9 cellular contexts compared by ENCODE assay signal in the genomic region with DNA sequence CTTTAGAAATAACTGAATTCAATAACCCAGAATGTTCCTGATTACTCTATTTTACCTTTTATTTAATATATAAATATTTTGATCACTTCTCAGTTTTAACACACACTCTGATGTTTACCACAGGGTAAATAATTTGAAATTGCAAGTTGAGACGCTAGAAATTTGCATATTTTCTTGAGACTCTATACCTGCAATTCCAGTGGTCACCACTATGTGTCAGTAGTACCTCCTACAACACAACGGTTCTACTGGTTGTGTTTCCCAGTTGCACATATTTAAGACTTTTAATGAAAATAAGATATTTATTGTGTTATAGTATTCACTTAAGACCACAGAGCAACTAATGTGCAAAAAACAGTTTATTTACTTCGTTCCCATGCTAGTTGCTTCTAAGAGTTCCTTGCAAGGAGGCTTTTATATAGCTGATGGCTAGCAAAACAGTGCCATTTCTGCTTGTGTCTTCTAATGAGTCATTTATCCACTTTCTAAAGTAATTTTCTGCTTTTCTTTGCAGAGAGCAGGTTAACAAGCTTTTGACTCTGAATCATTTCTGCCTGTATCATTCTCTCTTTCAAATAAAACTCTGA.
DNase-seq lines count a peak whose midpoint lies in the region; ATAC-seq and TF ChIP-seq lines count a peak whose summit lies in the region.
"Had no signal": no experiment of that assay in that cellular context is flagged by ENCODE, and none has a peak within 500 bp of the region (broad histone marks: within the 10 kb centered on the region; RNA-seq: fewer than 3 reads in every experiment).

No MANE protein-coding gene starts in this region.

- H3K4me1 ChIP-seq in esophagus squamous epithelium = peaks cover 0 to 14% (median 0%) of the 10 kb centered on the region in 3 donors
- no peaks in the 10 kb centered on the region for H3K4me1 ChIP-seq in smooth muscle cell (ENCODE audit: low read depth)

- H3F3A ChIP-seq in smooth muscle cell (ENCODE audit: low read depth) = no peaks in the 10 kb centered on the region

- intact Hi-C loops in esophagus squamous epithelium (cut with DNase I) = no loop called here

- DNase-seq in NCI-H82 (lab: John Stamatoyannopoulos, UW) = peak; percentile 43
- no peak for DNase-seq in NCI-H82 treated with DMSO at 0.1 percent for 48 hours (lab: John Stamatoyannopoulos, UW; ENCODE audit: unreplicated experiment)
- peak; percentile 1 to 66 for DNase-seq in NCI-H526 (lab: John Stamatoyannopoulos, UW)
- DNase-seq in esophagus squamous epithelium (lab: John Stamatoyannopoulos, UW) = no peak
- no peak for DNase-seq in smooth muscle cell (lab: John Stamatoyannopoulos, UW; ENCODE audit: unreplicated experiment)
- DNase-seq in NCI-H1436 (lab: John Stamatoyannopoulos, UW) = no peak
- DNase-seq in activated CD4-positive, alpha-beta T cell treated with anti-CD3 and anti-CD28 coated beads, Interleukin-2, amount 50 U/mL, for 4 hours = no peak
- DNase-seq: KG1 had no signal

- H3K4me2 ChIP-seq in smooth muscle cell = no peak overlapping the region

- 53 to 58% methylated on average over 3 of the region's 3 CpGs for WGBS in esophagus squamous epithelium, 2 donors
- WGBS in smooth muscle cell (ENCODE audit: low lambda C conversion rate) = 74% methylated on average over 3 of the region's 3 CpGs

- H3K9me3 ChIP-seq in esophagus squamous epithelium = peaks cover 0 to 6% (median 0%) of the 10 kb centered on the region in 3 donors
- H3K9me3 ChIP-seq in smooth muscle cell (replicated peaks; ENCODE audit: low read depth) = no peaks in the 10 kb centered on the region

- H3K36me3 ChIP-seq in esophagus squamous epithelium = peaks cover 0 to 5% (median 0%) of the 10 kb centered on the region in 3 donors
- H3K36me3 ChIP-seq in smooth muscle cell (ENCODE audit: low read depth) = no peaks in the 10 kb centered on the region

- no peak for TF ChIP-seq POLR2A in esophagus squamous epithelium (IDR thresholded peaks at IDR 0.05)

- no peaks in the 10 kb centered on the region for H4K20me1 ChIP-seq in smooth muscle cell (ENCODE audit: low read depth)

- H3K79me2 ChIP-seq in smooth muscle cell (ENCODE audit: low read depth) = no peaks in the 10 kb centered on the region

- H3K4me3 ChIP-seq in esophagus squamous epithelium (no peak overlapping the region), smooth muscle cell (no peak overlapping the region)

- no peak overlapping the region for H2AFZ ChIP-seq in smooth muscle cell (ENCODE audit: low read depth)

- no peak overlapping the region for H3K9ac ChIP-seq in smooth muscle cell (ENCODE audit: low read depth)

- ATAC-seq in GM21619 (IDR thresholded peaks at IDR 0.05; ENCODE audit: unreplicated experiment) = no peak

- H3K27me3 ChIP-seq in esophagus squamous epithelium (peaks cover 0 to 7% (median 0%) of the 10 kb centered on the region in 4 donors), smooth muscle cell (ENCODE audit: low read depth) (peaks cover 12% of the 10 kb centered on the region)

- H3K27ac ChIP-seq in esophagus squamous epithelium (no peak overlapping the region), smooth muscle cell (ENCODE audit: low read depth) (no peak overlapping the region)

- TF ChIP-seq CTCF in esophagus squamous epithelium (IDR thresholded peaks at IDR 0.05) (peak in 4 of 6 experiments; percentile 23 to 65 (median 32)), smooth muscle cell (IDR thresholded peaks at IDR 0.05; ENCODE audit: borderline replicate concordance, insufficient read depth, poor library complexity, severe bottlenecking) (peak; percentile 55)

Comparison
In these comparisons a context has a peak if more than half of its experiments do, and no peak if none do; other contexts are left out.
1. DNase-seq: peak in NCI-H82 (single experiment) and NCI-H526 (2 of 2); none in NCI-H82 treated with DMSO at 0.1 percent for 48 hours (single experiment), esophagus squamous epithelium (single experiment), smooth muscle cell (single experiment), NCI-H1436 (single experiment) and activated CD4-positive, alpha-beta T cell treated with anti-CD3 and anti-CD28 coated beads, Interleukin-2, amount 50 U/mL, for 4 hours (0 of 2).